In genomic region chr3:9810357-9810726, GRCh38 we compare ENCODE assay signal across 8 cellular contexts. TPM values are rescaled to one million over a fixed set of nuclear protein-coding genes. Genes with fewer than 3 reads are reported as not detected.
DNase-seq lines count a peak whose midpoint lies in the region; ATAC-seq and TF ChIP-seq lines count a peak whose summit lies in the region.

No MANE protein-coding gene starts in this region.

- 3 to 11% methylated on average over 25 of the region's 25 CpGs for WGBS in sigmoid colon, 2 donors

- H3K4me3 ChIP-seq in GM12875 (ENCODE audit: low read depth, low read length) (peak overlapping the region; percentile 63), sigmoid colon (peak overlapping the region; percentile 54 to 92 (median 90))

- TF ChIP-seq POLR2A in sigmoid colon (IDR thresholded peaks at IDR 0.05): no peak

- POLR2A ChIA-PET in activated CD4-positive, alpha-beta memory T cell treated with anti-CD3 and anti-CD28 coated beads for 36 hours (lab: Charles Lee): interaction anchor here (0.5 kb wide), 1 partner anchor 86 kb away, joined by 4 read pairs; no protein-coding TSS in a partner anchor

- CTCF ChIA-PET in activated CD4-positive, alpha-beta memory T cell treated with anti-CD3 and anti-CD28 coated beads for 36 hours (lab: Charles Lee): interaction anchor here (1.0 to 1.6 kb wide), 2 partner anchors 18 to 83 kb away, joined by 4 read pairs; partner anchors contain the start of gene ARPC4

- H3K4me1 ChIP-seq in sigmoid colon: peaks cover 0 to 17% (median 13%) of the 10 kb centered on the region in 4 donors

- no peak for TF ChIP-seq EP300 in sigmoid colon (IDR thresholded peaks at IDR 0.05)

- peaks cover 30% of the 10 kb centered on the region for H3K36me3 Mint-ChIP-seq in activated CD4-positive, alpha-beta memory T cell treated with anti-CD3 and anti-CD28 coated beads for 36 hours

- H3K27me3 Mint-ChIP-seq in activated CD4-positive, alpha-beta memory T cell treated with anti-CD3 and anti-CD28 coated beads for 36 hours: no peaks in the 10 kb centered on the region

- H3K27me3 ChIP-seq in sigmoid colon: no peaks in the 10 kb centered on the region

- intact Hi-C loops in activated CD4-positive, alpha-beta memory T cell treated with anti-CD3 and anti-CD28 coated beads for 36 hours (cut with micrococcal nuclease): no loop called here
- intact Hi-C loops in sigmoid colon (cut with DNase I): no loop called here

- peaks cover 10 to 31% (median 16%) of the 10 kb centered on the region in 4 donors for H3K36me3 ChIP-seq in sigmoid colon

- DNase-seq in activated CD4-positive, alpha-beta memory T cell treated with anti-CD3 and anti-CD28 coated beads for 36 hours: no peak
- DNase-seq in germinal center (ENCODE audit: low spot score): peak; percentile 13
- DNase-seq in sigmoid colon: no peak
- no peak for DNase-seq in ureter (ENCODE audit: low spot score)
- no peak for DNase-seq in NCI-H2029 treated with DMSO at 0.1 percent for 48 hours (lab: John Stamatoyannopoulos, UW)
- no peak for DNase-seq in stimulated activated CD4-positive, alpha-beta T cell treated with anti-CD3 and anti-CD28 coated beads, Interleukin-15, amount 100 ng/mL, for 24 hours

- peaks cover 30% of the 10 kb centered on the region for H3K4me1 Mint-ChIP-seq in activated CD4-positive, alpha-beta memory T cell treated with anti-CD3 and anti-CD28 coated beads for 36 hours (ENCODE audit: low read depth)

- TF ChIP-seq CTCF in GM12875 (IDR thresholded peaks at IDR 0.05; ENCODE audit: borderline replicate concordance, insufficient read depth, low read depth, low read length): no peak
- TF ChIP-seq CTCF in sigmoid colon (IDR thresholded peaks at IDR 0.05): no peak

- peak overlapping the region; percentile 95 to 98 (median 96) for H3K27ac ChIP-seq in sigmoid colon

- no peaks in the 10 kb centered on the region for H3K9me3 Mint-ChIP-seq in activated CD4-positive, alpha-beta memory T cell treated with anti-CD3 and anti-CD28 coated beads for 36 hours

- no peak overlapping the region for H3K27ac Mint-ChIP-seq in activated CD4-positive, alpha-beta memory T cell treated with anti-CD3 and anti-CD28 coated beads for 36 hours

- no peak for ATAC-seq in GM18517 (IDR thresholded peaks at IDR 0.05; ENCODE audit: unreplicated experiment)

- H3K9me3 ChIP-seq in sigmoid colon: no peaks in the 10 kb centered on the region

- H3K4me3 Mint-ChIP-seq in activated CD4-positive, alpha-beta memory T cell treated with anti-CD3 and anti-CD28 coated beads for 36 hours: peak overlapping the region; percentile 57

RNA-seq across cellular contexts. Expression of gene TTLL3, which starts 0.3 kb away (rescaled TPM):
- 10 to 100 TPM; 49.6 to 49.7 TPM for total RNA-seq in activated CD4-positive, alpha-beta memory T cell treated with anti-CD3 and anti-CD28 coated beads for 36 hours
- total RNA-seq in sigmoid colon (100 to 1,000 TPM in 1 of 4 donors, 10 to 100 TPM in 3; 32.9 to 117 (median 45.1) TPM), ureter (98.3 TPM)
- 10 to 100 TPM in 1 of 3 donors, 1 to 10 TPM in 2; 4.4 to 46.4 (median 9.0) TPM for polyA plus RNA-seq in sigmoid colon

RNA-seq across cellular contexts. Expression of gene ARPC4, which starts 17.5 kb away (rescaled TPM):
- 100 to 1,000 TPM; 237 to 240 TPM for total RNA-seq in activated CD4-positive, alpha-beta memory T cell treated with anti-CD3 and anti-CD28 coated beads for 36 hours
- total RNA-seq in sigmoid colon (100 to 1,000 TPM in 3 of 4 donors, 10 to 100 TPM in 1; 75.6 to 150 (median 128) TPM), ureter (166 TPM)
- polyA plus RNA-seq in sigmoid colon: 100 to 1,000 TPM; 190 to 240 (median 211) TPM

RNA-seq across cellular contexts. Expression of gene TADA3, which starts 18.1 kb away (rescaled TPM):
- 10 to 100 TPM; 86.9 to 92.1 TPM for total RNA-seq in activated CD4-positive, alpha-beta memory T cell treated with anti-CD3 and anti-CD28 coated beads for 36 hours
- total RNA-seq in sigmoid colon: 10 to 100 TPM; 53.2 to 72.9 (median 67.6) TPM
- polyA plus RNA-seq in sigmoid colon: 10 to 100 TPM; 52.2 to 87.1 (median 78.4) TPM
- total RNA-seq in ureter: 54.6 TPM

RNA-seq across cellular contexts. Expression of gene RPUSD3, which starts 33.5 kb away (rescaled TPM):
- total RNA-seq in activated CD4-positive, alpha-beta memory T cell treated with anti-CD3 and anti-CD28 coated beads for 36 hours: 10 to 100 TPM; 79.0 to 80.8 TPM
- total RNA-seq in sigmoid colon (10 to 100 TPM; 42.6 to 54.7 (median 47.6) TPM), ureter (33.9 TPM)
- 10 to 100 TPM; 22.0 to 37.1 (median 23.4) TPM for polyA plus RNA-seq in sigmoid colon

RNA-seq across cellular contexts. Expression of gene CAMK1, which starts 40.6 kb away (rescaled TPM):
- 10 to 100 TPM; 48.2 to 51.9 TPM for total RNA-seq in activated CD4-positive, alpha-beta memory T cell treated with anti-CD3 and anti-CD28 coated beads for 36 hours
- total RNA-seq in sigmoid colon (10 to 100 TPM; 45.7 to 57.8 (median 56.5) TPM), ureter (24.3 TPM)
- polyA plus RNA-seq in sigmoid colon: 10 to 100 TPM; 14.0 to 21.6 (median 19.7) TPM
